Comparison of ENCODE assay signal across 8 cellular contexts in genomic region chr1:86706018-86706417, GRCh38. TPM values are rescaled to one million over a fixed set of nuclear protein-coding genes. Genes with fewer than 3 reads are reported as not detected.
A peak's percentile ranks its signal among the peaks of the same experiment; 100 is the strongest.
DNase-seq lines count a peak whose midpoint lies in the region; ATAC-seq, FAIRE-seq and TF ChIP-seq lines count a peak whose summit lies in the region.

No MANE protein-coding gene starts in this region.

- H3K79me2 ChIP-seq in H1 (ENCODE audit: control insufficient read depth in 1 of 2, insufficient read depth in 2 of 2, low read length in 2 of 2) = peaks cover 0 to 44% of the 10 kb centered on the region in 2 experiments; a peak in 2 of 4 replicates

- H3K9me3 Mint-ChIP-seq in Calu3 (ENCODE audit: low read depth, unreplicated experiment) = no peaks in the 10 kb centered on the region

- TF ChIP-seq POLR2A in NB4 (IDR thresholded peaks at IDR 0.05; ENCODE audit: extremely low read depth, insufficient read length) (no peak), H1 (IDR thresholded peaks at IDR 0.05; ENCODE audit: control extremely low read depth in 1 of 2, low read depth in 2 of 2, low read length in 2 of 2) (no peak)

- TF ChIP-seq EP300 in H1 (IDR thresholded peaks at IDR 0.05; ENCODE audit: borderline replicate concordance in 1 of 2, low read depth in 2 of 2, low read length in 2 of 2) = no peak

- H3K36me3 Mint-ChIP-seq in Calu3 (ENCODE audit: insufficient read depth, unreplicated experiment) = peaks cover 35% of the 10 kb centered on the region

- H3K27me3 ChIP-seq in H1 (replicated peaks in 1 of 4; ENCODE audit: control insufficient read depth in 3 of 4, extremely low read depth in 1 of 4, insufficient read depth in 3 of 4, low read length in 3 of 4) = no peaks in the 10 kb centered on the region; a peak in 1 of 7 replicates
- no peaks in the 10 kb centered on the region for H3K27me3 ChIP-seq in neutrophil

- peak overlapping the region; percentile 81 for H3K27ac Mint-ChIP-seq in Calu3 (ENCODE audit: unreplicated experiment)

- no peak overlapping the region for H3K4ac ChIP-seq in H1 (replicated peaks; ENCODE audit: insufficient read length, low read depth, low read length)

- peak overlapping the region; percentile 89 to 93 for H3K4me2 ChIP-seq in H1 (ENCODE audit: insufficient read depth in 1 of 2, low read depth in 2 of 2, low read length in 2 of 2)

- peaks cover 8% of the 10 kb centered on the region for H3K23me2 ChIP-seq in H1 (ENCODE audit: low read depth, low read length)

- H3K4me1 ChIP-seq in H1 (replicated peaks in 1 of 4; ENCODE audit: control insufficient read depth in 3 of 4, insufficient read depth in 4 of 4, low read length in 3 of 4) = peaks cover 0 to 7% (median 3%) of the 10 kb centered on the region in 4 experiments; a peak in 4 of 7 replicates
- H3K4me1 ChIP-seq in neutrophil (ENCODE audit: control insufficient read depth in 1 of 2, insufficient read depth in 1 of 2, low read depth in 1 of 2, low read length in 1 of 2) = peaks cover 33 to 46% of the 10 kb centered on the region in 2 experiments

- no peak overlapping the region for H2BK20ac ChIP-seq in H1 (ENCODE audit: low read length)

- no peak overlapping the region for H3K56ac ChIP-seq in H1 (replicated peaks; ENCODE audit: insufficient read length, low read depth, low read length)

- TF ChIP-seq RAD21 in H1 (IDR thresholded peaks at IDR 0.05 in 1 of 2, conservative IDR thresholded peaks at IDR 0.05 in 1 of 2; ENCODE audit: low read depth in 2 of 2, low read length in 2 of 2) = no peak

- no peak for FAIRE-seq in H1 (lab: Jason Lieb, UNC)

- no peak overlapping the region for H3K14ac ChIP-seq in H1 (ENCODE audit: insufficient read length)

- H3K36me3 ChIP-seq in H1 (ENCODE audit: control insufficient read depth in 2 of 4, insufficient read depth in 4 of 4, low read length in 3 of 4) (no peaks in the 10 kb centered on the region), neutrophil (peaks cover 13% of the 10 kb centered on the region)

- H2BK5ac ChIP-seq in H1 (ENCODE audit: low read depth, low read length) = no peak overlapping the region

- ATAC-seq in GM18502 (IDR thresholded peaks at IDR 0.05; ENCODE audit: poor library complexity, unreplicated experiment) = no peak
- no peak for ATAC-seq in HG02678 (IDR thresholded peaks at IDR 0.05; ENCODE audit: unreplicated experiment)

- H3K9me3 ChIP-seq in H1 (ENCODE audit: insufficient read depth in 2 of 2, low read depth in 1 of 2, low read length in 1 of 2) = no peaks in the 10 kb centered on the region
- no peaks in the 10 kb centered on the region for H3K9me3 ChIP-seq in neutrophil

- H4K8ac ChIP-seq in H1 (ENCODE audit: extremely low read depth, insufficient read depth, low read length) = no peak overlapping the region

- CTCF ChIA-PET in Calu3 (lab: Charles Lee) = interaction anchor here (0.8 to 1.3 kb wide), 2 partner anchors 163 to 309 kb away, joined by 3 read pairs; no protein-coding TSS in a partner anchor
- CTCF ChIA-PET in H1 (lab: Charles Lee; ENCODE audit: partially characterized antibody) = interaction anchor here (0.5 to 4.9 kb wide), 12 partner anchors 11 to 836 kb away, joined by 3 to 38 read pairs (median 4); no protein-coding TSS in a partner anchor

- H2BK12ac ChIP-seq in H1 (ENCODE audit: low read depth, low read length) = no peak overlapping the region

- H2AK5ac ChIP-seq in H1 (ENCODE audit: low read depth, low read length) = no peak overlapping the region

- H3K18ac ChIP-seq in H1 (ENCODE audit: extremely low read depth, low read length) = no peak overlapping the region

- H3K4me1 Mint-ChIP-seq in Calu3 (ENCODE audit: low read depth, unreplicated experiment) = peaks cover 26% of the 10 kb centered on the region

- no peaks in the 10 kb centered on the region for H3K27me3 Mint-ChIP-seq in Calu3 (ENCODE audit: unreplicated experiment)

- H3K23ac ChIP-seq in H1 (ENCODE audit: insufficient read length) = no peak overlapping the region

- H2BK120ac ChIP-seq in H1 (replicated peaks; ENCODE audit: low read depth, low read length) = no peak overlapping the region

- H3K9ac ChIP-seq in H1 (replicated peaks in 1 of 4; ENCODE audit: extremely low read depth in 1 of 4, low read depth in 3 of 4, low read length in 3 of 4) = no peak overlapping the region

- no TSS peak for BruUV-seq in Calu3 (replicated peaks; lab: Mats Ljungman, UMichigan)

- H3K4me3 Mint-ChIP-seq in Calu3 (ENCODE audit: low read depth, unreplicated experiment) = peak overlapping the region; percentile 82

- intact Hi-C loops in Calu3 (cut with micrococcal nuclease; ENCODE audit: unreplicated experiment) = no loop called here

- H3K79me1 ChIP-seq in H1 (ENCODE audit: low read depth, low read length) = no peaks in the 10 kb centered on the region

- POLR2A ChIA-PET in H1 (lab: Charles Lee; ENCODE audit: partially characterized antibody) = interaction anchor here (2.3 kb wide), 1 partner anchor 150 kb away, joined by 5 read pairs; no protein-coding TSS in a partner anchor

- no peak overlapping the region for H2AFZ ChIP-seq in H1 (ENCODE audit: low read length)

- H3K27ac ChIP-seq in H1 (ENCODE audit: low read depth, low read length) (no peak overlapping the region), neutrophil (peak overlapping the region; percentile 99)

- TF ChIP-seq CTCF in Calu3 (IDR thresholded peaks at IDR 0.05; ENCODE audit: unreplicated experiment) = no peak
- no peak for TF ChIP-seq CTCF in NB4 (IDR thresholded peaks at IDR 0.05; ENCODE audit: low read depth, low read length)
- no peak for TF ChIP-seq CTCF in H1 (IDR thresholded peaks at IDR 0.05; ENCODE audit: control extremely low read depth in 1 of 3, insufficient read depth in 1 of 3, low read depth in 1 of 3, low read length in 3 of 3)
- no peak for TF ChIP-seq CTCF in neutrophil (IDR thresholded peaks at IDR 0.05)

- H4K5ac ChIP-seq in H1 (ENCODE audit: insufficient read length, low read depth, low read length) = no peak overlapping the region

- no peaks in the 10 kb centered on the region for H4K20me1 ChIP-seq in H1 (replicated peaks in 1 of 2; ENCODE audit: control insufficient read depth in 1 of 2, insufficient read depth in 2 of 2, low read length in 2 of 2)

- 80% methylated on average over 1 of the region's 1 CpG; no CpG with 5 or more reads in 1 of the 2 experiments for WGBS in H1 (ENCODE audit: extremely low coverage in 1 of 2, insufficient coverage in 1 of 2, insufficient read length in 1 of 2, insufficient replicate concordance in 2 of 2, low coverage in 1 of 2, low lambda C conversion rate in 2 of 2, missing lambda C conversion rate in 1 of 2), 2 experiments

- DNase-seq in Calu3 (no peak), NB4 (ENCODE audit: low read depth) (no peak), H1 (ENCODE audit: low read depth in 1 of 2, low spot score in 2 of 2) (no peak), NCI-H1930 (lab: John Stamatoyannopoulos, UW) (no peak)
- no peak for DNase-seq in stimulated activated CD4-positive, alpha-beta T cell treated with anti-CD3 and anti-CD28 coated beads, Interleukin-4, amount 100 ng/mL, for 4 hours

- no peak overlapping the region for H2BK15ac ChIP-seq in H1 (ENCODE audit: low read length)

- H4K91ac ChIP-seq in H1 (replicated peaks; ENCODE audit: insufficient read length, low read length) = no peak overlapping the region

- H3K4me3 ChIP-seq in NB4 (ENCODE audit: low read depth, low read length) (peak overlapping the region; percentile 78), H1 (ENCODE audit: extremely low read depth in 1 of 4, insufficient read depth in 2 of 4, low read depth in 3 of 4, low read length in 4 of 4) (peak overlapping the region; percentile 70 to 83 (median 82)), neutrophil (ENCODE audit: low read depth in 1 of 2, low read length in 1 of 2) (peak overlapping the region; percentile 93 to 98)

TF ChIP-seq in H1, 55 proteins besides CTCF, POLR2A, EP300 and RAD21:
- no peak for TF ChIP-seq NANOG (IDR thresholded peaks at IDR 0.05; ENCODE audit: insufficient read depth, low read depth, low read length, poor library complexity, severe bottlenecking)
- no peak for TF ChIP-seq KDM5A (IDR thresholded peaks at IDR 0.05; ENCODE audit: low read length)
- TF ChIP-seq SIN3A (conservative IDR thresholded peaks at IDR 0.05 in 1 of 2, IDR thresholded peaks at IDR 0.05 in 1 of 2; ENCODE audit: low read depth in 1 of 2, low read length in 2 of 2) = no peak
- no peak for TF ChIP-seq HDAC2 (IDR thresholded peaks at IDR 0.05; ENCODE audit: borderline replicate concordance in 1 of 2, low read depth in 2 of 2, low read length in 2 of 2)
- TF ChIP-seq SUZ12 (IDR thresholded peaks at IDR 0.05; ENCODE audit: low read length) = no peak
- no peak for TF ChIP-seq CREB1 (IDR thresholded peaks at IDR 0.05)
- TF ChIP-seq SP1 (IDR thresholded peaks at IDR 0.05; ENCODE audit: low read depth, low read length) = no peak

RNA-seq across cellular contexts. Expression of gene SH3GLB1, which starts 1.6 kb away (rescaled TPM):
- 53.4 and 54.6 TPM in 2 replicates for total RNA-seq in Calu3 (2022)
- 39.4 and 43.1 TPM in 2 replicates for total RNA-seq in H1 (2021; fragmentation: NEBNext Ultra II Directional; extraction: Animal tissue kit (Norgen Biotek cat#: 25700))
- polyA plus RNA-seq in H1 (2011; rRNA removed) = 4.1 and 7.7 TPM in 2 replicates
- 8.4 TPM for polyA plus RNA-seq in H1 (2011; cell fraction: cytosol; rRNA removed)
- polyA plus RNA-seq in H1 (2011; cell fraction: nucleus; rRNA removed) = 7.5 TPM
- 12.5 to 27.5 TPM (median 13.8 TPM) in 4 replicates for polyA plus RNA-seq in H1 (2012, experiment 1 of 2)
- 3.0 TPM for polyA plus RNA-seq in H1 (2012, experiment 2 of 2)
- 15.6 TPM for polyA plus RNA-seq in H1 (2013, experiment 1 of 2)
- polyA plus RNA-seq in H1 (2013, experiment 2 of 2) = 13.5 TPM
- 12.3 and 19.6 TPM in 2 replicates for polyA minus RNA-seq in H1 (2011; rRNA and poly(A)+ RNA removed)
- 9.5 TPM for polyA minus RNA-seq in H1 (2011; cell fraction: cytosol; rRNA and poly(A)+ RNA removed)
- 20.3 TPM for polyA minus RNA-seq in H1 (2011; cell fraction: nucleus; rRNA and poly(A)+ RNA removed)
